Comparison of ENCODE assay signal across 9 cellular contexts in genomic region chr1:39080269-39080826, GRCh38. TPM values are rescaled to one million over a fixed set of nuclear protein-coding genes. Genes with fewer than 3 reads are reported as not detected.
A peak's percentile ranks its signal among the peaks of the same experiment; 100 is the strongest.
DNase-seq lines count a peak whose midpoint lies in the region; ATAC-seq and TF ChIP-seq lines count a peak whose summit lies in the region.
"Had no signal": no experiment of that assay in that cellular context is flagged by ENCODE, and none has a peak within 500 bp of the region (broad histone marks: within the 10 kb centered on the region; RNA-seq: fewer than 3 reads in every experiment).

No MANE protein-coding gene starts in this region.

- CTCF ChIA-PET in Caco-2 (lab: Charles Lee), result no interaction called here
- CTCF ChIA-PET in Panc1 (lab: Charles Lee), result interaction anchor here (0.8 kb wide), 1 partner anchor 12 kb away, joined by 4 read pairs; no protein-coding TSS in a partner anchor

- H3K27me3 ChIP-seq in Caco-2 (replicated peaks; ENCODE audit: control insufficient read depth, insufficient read depth, low read length) (no peaks in the 10 kb centered on the region), Panc1 (ENCODE audit: control insufficient read depth, insufficient read depth, low read length) (peaks cover 4% of the 10 kb centered on the region; the same call in 1 of the 2 replicates), esophagus muscularis mucosa (peaks cover 0 to 30% (median 13%) of the 10 kb centered on the region in 4 donors), rectal smooth muscle tissue (ENCODE audit: control insufficient read depth, insufficient read depth, low read length) (peaks cover 5% of the 10 kb centered on the region)

- ATAC-seq in Panc1 (no peak), HG03097 (IDR thresholded peaks at IDR 0.05; ENCODE audit: low FRiP score, unreplicated experiment) (no peak)

- in situ Hi-C loops in Panc1 (cut with HindIII; ENCODE audit: low pct_unique_long_range_greater_than_20kb, low sequenced_read_pairs), result no loop called here

- BruUV-seq in Caco-2 (replicated peaks; lab: Mats Ljungman, UMichigan), result no TSS peak
- no TSS peak for BruUV-seq in Panc1 (replicated peaks; lab: Mats Ljungman, UMichigan)

- intact Hi-C loops in Caco-2 (cut with micrococcal nuclease; ENCODE audit: unreplicated experiment) (no loop called here), Panc1 (cut with micrococcal nuclease; ENCODE audit: unreplicated experiment) (no loop called here), esophagus muscularis mucosa (cut with DNase I) (loop anchor here (10.0 kb wide), 1 partner anchor 206 kb away; the partner anchor contains the start of gene MYCBP)

- H3K36me3 ChIP-seq in Caco-2 (ENCODE audit: control insufficient read depth, insufficient read depth, low read length) (no peaks in the 10 kb centered on the region), Panc1 (ENCODE audit: control insufficient read depth, insufficient read depth, low read length) (no peaks in the 10 kb centered on the region), esophagus muscularis mucosa (no peaks in the 10 kb centered on the region), rectal smooth muscle tissue (ENCODE audit: control insufficient read depth, insufficient read depth, low read length) (no peaks in the 10 kb centered on the region)
- H3K36me3 ChIP-seq: SJCRH30 had no signal

- DNase-seq in Caco-2 (no peak), Panc1 (ENCODE audit: low read depth, low spot score) (no peak), esophagus muscularis mucosa (ENCODE audit: extremely low spot score) (no peak), NCI-H2029 (lab: John Stamatoyannopoulos, UW) (no peak), AG08396 (ENCODE audit: low spot score) (no peak)
- DNase-seq: NCI-H1694, SJCRH30 had no signal

- no peak overlapping the region for H3K27ac Mint-ChIP-seq in Caco-2 (ENCODE audit: unreplicated experiment)

- peak overlapping the region; percentile 70 for H3K4me3 Mint-ChIP-seq in Caco-2 (ENCODE audit: unreplicated experiment)

- H3K9me3 ChIP-seq in Caco-2, result no peaks in the 10 kb centered on the region
- H3K9me3 ChIP-seq in Panc1 (ENCODE audit: control insufficient read depth, insufficient read depth, low read depth, low read length), result no peaks in the 10 kb centered on the region
- H3K9me3 ChIP-seq in esophagus muscularis mucosa, result no peaks in the 10 kb centered on the region
- H3K9me3 ChIP-seq: SJCRH30 had no signal

- H3K4me1 Mint-ChIP-seq in Caco-2 (ENCODE audit: low read depth, unreplicated experiment), result no peaks in the 10 kb centered on the region

- no peaks in the 10 kb centered on the region for H3K36me3 Mint-ChIP-seq in Caco-2 (ENCODE audit: insufficient read depth, unreplicated experiment)

- WGBS in esophagus muscularis mucosa, result 84% methylated on average over 11 of the region's 12 CpGs

- no peak overlapping the region for H3K9ac ChIP-seq in rectal smooth muscle tissue (ENCODE audit: low read length)

- H3K4me3 ChIP-seq in Caco-2 (ENCODE audit: low read depth, low read length) (no peak overlapping the region), Panc1 (ENCODE audit: low read depth in 2 of 2, low read length in 2 of 2) (peak overlapping the region; percentile 17 to 47; a peak in 3 of 4 replicates), esophagus muscularis mucosa (peak overlapping the region; percentile 60 to 74 (median 66)), rectal smooth muscle tissue (ENCODE audit: low read length) (peak overlapping the region; percentile 10)

- H3K4me1 ChIP-seq in Caco-2, result no peaks in the 10 kb centered on the region
- H3K4me1 ChIP-seq in Panc1 (ENCODE audit: control insufficient read depth, insufficient read depth, low read length), result peaks cover 4% of the 10 kb centered on the region
- peaks cover 13 to 38% (median 34%) of the 10 kb centered on the region in 4 donors for H3K4me1 ChIP-seq in esophagus muscularis mucosa
- no peaks in the 10 kb centered on the region for H3K4me1 ChIP-seq in rectal smooth muscle tissue (ENCODE audit: control insufficient read depth, insufficient read depth, low read length)
- H3K4me1 ChIP-seq: SJCRH30 had no signal

- no peaks in the 10 kb centered on the region for H3K9me3 Mint-ChIP-seq in Caco-2 (ENCODE audit: unreplicated experiment)

- no peak for TF ChIP-seq POLR2A in esophagus muscularis mucosa (IDR thresholded peaks at IDR 0.05; ENCODE audit: low read depth)

- no peak for TF ChIP-seq EP300 in esophagus muscularis mucosa (IDR thresholded peaks at IDR 0.05)

- TF ChIP-seq CTCF in Caco-2 (IDR thresholded peaks at IDR 0.05; ENCODE audit: insufficient read depth in 1 of 2, low read depth in 1 of 2, low read length in 1 of 2, severe bottlenecking in 1 of 2, unreplicated experiment in 1 of 2), result no peak
- TF ChIP-seq CTCF in Panc1 (IDR thresholded peaks at IDR 0.05), result no peak
- TF ChIP-seq CTCF in esophagus muscularis mucosa (IDR thresholded peaks at IDR 0.05), result no peak

- H3K27ac ChIP-seq in Panc1 (ENCODE audit: low read length) (no peak overlapping the region), esophagus muscularis mucosa (replicated peaks in 1 of 4) (no peak overlapping the region), rectal smooth muscle tissue (ENCODE audit: low read depth, low read length) (no peak overlapping the region)
- H3K27ac ChIP-seq: SJCRH30 had no signal

- POLR2A ChIA-PET in Caco-2 (lab: Charles Lee) (no interaction called here), Panc1 (lab: Charles Lee) (interaction anchor here (0.5 to 0.7 kb wide), 2 partner anchors 12 to 170 kb away, joined by 4 to 5 read pairs; no protein-coding TSS in a partner anchor)

- H3K27me3 Mint-ChIP-seq in Caco-2 (ENCODE audit: insufficient read depth, unreplicated experiment), result peaks cover 2% of the 10 kb centered on the region

RNA-seq across cellular contexts. Expression of gene NDUFS5, which starts 54.2 kb away (rescaled TPM):
- total RNA-seq in Caco-2 (2022), result 176 and 192 TPM in 2 replicates
- 316 TPM for total RNA-seq in Panc1 (2021; ENCODE audit: unreplicated experiment)
- 523 TPM for polyA plus RNA-seq in Panc1 (2012; ENCODE audit: insufficient read length)
- 100 to 1,000 TPM; 274 to 655 (median 373) TPM for total RNA-seq in esophagus muscularis mucosa
